ENCODE assay signal across 10 cellular contexts in genomic region chr5:5046680-5047502, GRCh38.
DNase-seq lines count a peak whose midpoint lies in the region; ATAC-seq and TF ChIP-seq lines count a peak whose summit lies in the region.
"Had no signal": no experiment of that assay in that cellular context is flagged by ENCODE, and none has a peak within 500 bp of the region (broad histone marks: within the 10 kb centered on the region; RNA-seq: fewer than 3 reads in every experiment).

No MANE protein-coding gene starts in this region.

- no peak for TF ChIP-seq CTCF in stomach (IDR thresholded peaks at IDR 0.05)

- H3K36me3 ChIP-seq in stomach, result no peaks in the 10 kb centered on the region

- ATAC-seq in GM18505 (IDR thresholded peaks at IDR 0.05; ENCODE audit: unreplicated experiment) (peak; percentile 86), GM19467 (IDR thresholded peaks at IDR 0.05; ENCODE audit: unreplicated experiment) (peak; percentile 75), HG02840 (IDR thresholded peaks at IDR 0.05; ENCODE audit: low FRiP score, unreplicated experiment) (peak; percentile 80), HG03457 (IDR thresholded peaks at IDR 0.05; ENCODE audit: unreplicated experiment) (peak; percentile 78)

- H3K27ac ChIP-seq in stomach, result no peak overlapping the region
- H3K27ac ChIP-seq: dorsolateral prefrontal cortex had no signal

- in situ Hi-C loops in KBM-7 (cut with MboI; ENCODE audit: low pct_unique_long_range_greater_than_20kb, low sequenced_read_pairs), result no loop called here

- no peak for TF ChIP-seq EP300 in stomach (IDR thresholded peaks at IDR 0.05)

- no peaks in the 10 kb centered on the region for H3K9me3 ChIP-seq in stomach

- DNase-seq in activated CD8-positive, alpha-beta memory T cell treated with anti-CD3 and anti-CD28 coated beads for 24 hours, result no peak
- DNase-seq in stomach (no peak), KBM-7 (no peak), COLO829 (ENCODE audit: low spot score) (no peak)
- DNase-seq: dorsolateral prefrontal cortex, NCI-H146 had no signal

- no peaks in the 10 kb centered on the region for H3K27me3 ChIP-seq in stomach

- H3K4me3 ChIP-seq in stomach, result no peak overlapping the region
- H3K4me3 ChIP-seq: dorsolateral prefrontal cortex had no signal

- H3K4me1 ChIP-seq in stomach, result no peaks in the 10 kb centered on the region

- TF ChIP-seq POLR2A in GM18505 (IDR thresholded peaks at IDR 0.05; ENCODE audit: borderline replicate concordance, extremely low read depth, insufficient read depth, insufficient read length) (no peak), stomach (IDR thresholded peaks at IDR 0.05) (no peak)

- 77 to 88% (median 83%) methylated on average over 6 of the region's 6 CpGs for WGBS in stomach, 5 donors

- intact Hi-C loops in stomach (cut with DNase I; ENCODE audit: low total_unique reads), result no loop called here
